In genomic region chr12:115553622-115554021, GRCh38 we compare ENCODE assay signal across 18 cellular contexts.
"Had no signal": no experiment of that assay in that cellular context is flagged by ENCODE, and none has a peak within 500 bp of the region (broad histone marks: within the 10 kb centered on the region; RNA-seq: fewer than 3 reads in every experiment).

No MANE protein-coding gene starts in this region.

- H3K9me3 ChIP-seq: SK-N-SH had no signal

- H3K4me1 Mint-ChIP-seq: IgD-negative memory B cell, T-cell had no signal

- FAIRE-seq: K562, RCC 7860 had no signal

- H3K9ac ChIP-seq: KMS-11, SK-N-SH had no signal

- H3K27ac Mint-ChIP-seq: IgD-negative memory B cell, T-cell had no signal

- H3K36me3 Mint-ChIP-seq: T-cell had no signal

- H3K4me2 ChIP-seq: KMS-11, SK-N-SH had no signal

- DNase-seq: Kasumi-1, MM.1S, NCI-H1092 treated with DMSO at 0.1 percent for 48 hours, NCI-H1436, NCI-H187, NCI-H2029 treated with DMSO at 0.1 percent for 48 hours, NCI-H2227 treated with DMSO at 0.1 percent for 48 hours, NCI-H524, NCI-H69, RPMI8226, SHP77, SK-N-SH, SW 1271, T-cell had no signal

- H3K27ac ChIP-seq: KMS-11 had no signal

- H3K4me3 ChIP-seq: K562 had no signal

- ATAC-seq: K562, T-cell had no signal

- H3K4me3 Mint-ChIP-seq: IgD-negative memory B cell, T-cell had no signal
